ENCODE assay signal across 23 cellular contexts in the genomic region with DNA sequence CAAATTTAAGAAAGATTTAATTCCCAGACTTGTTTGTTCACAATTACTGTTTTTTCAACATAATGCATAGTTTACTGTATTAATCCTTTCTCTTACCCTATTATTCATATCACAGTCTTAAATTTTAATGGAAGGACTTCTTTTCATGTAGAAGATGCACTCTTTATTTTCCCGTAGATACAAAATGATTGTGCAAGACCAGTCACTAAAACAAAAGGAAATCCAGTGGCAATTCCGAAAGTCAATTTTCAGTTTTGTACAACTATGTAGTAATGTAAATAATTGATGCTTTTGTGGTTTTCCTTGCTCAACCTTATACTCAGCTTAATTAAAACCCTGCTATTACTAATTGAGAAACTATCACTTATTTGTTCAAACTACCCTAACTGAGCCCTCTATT.
"Had no signal": no experiment of that assay in that cellular context is flagged by ENCODE, and none has a peak within 500 bp of the region (broad histone marks: within the 10 kb centered on the region; RNA-seq: fewer than 3 reads in every experiment).

No MANE protein-coding gene starts in this region.

- ATAC-seq: effector memory CD8-positive, alpha-beta T cell; esophagus mucosa; gastrocnemius medialis; heart right ventricle; left cardiac atrium; left lung; left ventricle myocardium superior; lower lobe of right lung had no signal

- FAIRE-seq: endometrium, islet of Langerhans, keratinocyte had no signal

- H3K4me1 ChIP-seq: colonic mucosa, gastrocnemius medialis, heart right ventricle, left lung, lower lobe of right lung had no signal

- H3K27me3 ChIP-seq: colonic mucosa, esophagus squamous epithelium, gastrocnemius medialis, heart right ventricle, left lung had no signal

- DNase-seq: colonic mucosa; cortex of kidney; effector CD8-positive, alpha-beta T cell; effector memory CD8-positive, alpha-beta T cell; endodermal cell; esophagus squamous epithelium; foreskin fibroblast; gastrocnemius medialis; glutamatergic neuron; head of caudate nucleus; heart right ventricle; hippocampal formation; left cardiac atrium; left lung; left ventricle myocardium superior; lower lobe of right lung; mesendoderm; midbrain had no signal

- H3K9me3 ChIP-seq: colonic mucosa, esophagus squamous epithelium, gastrocnemius medialis, heart right ventricle, left lung, lower lobe of right lung had no signal

- H3K27ac ChIP-seq: colonic mucosa, epithelial cell of prostate, esophagus squamous epithelium, gastrocnemius medialis, heart right ventricle, left lung, lower lobe of right lung had no signal

- H3K4me3 ChIP-seq: colonic mucosa, esophagus squamous epithelium, gastrocnemius medialis, heart right ventricle, left lung, lower lobe of right lung had no signal

- H3K36me3 ChIP-seq: colonic mucosa, esophagus squamous epithelium, gastrocnemius medialis, heart right ventricle, left lung, lower lobe of right lung had no signal
